ENCODE assay signal across 10 cellular contexts in the genomic region with DNA sequence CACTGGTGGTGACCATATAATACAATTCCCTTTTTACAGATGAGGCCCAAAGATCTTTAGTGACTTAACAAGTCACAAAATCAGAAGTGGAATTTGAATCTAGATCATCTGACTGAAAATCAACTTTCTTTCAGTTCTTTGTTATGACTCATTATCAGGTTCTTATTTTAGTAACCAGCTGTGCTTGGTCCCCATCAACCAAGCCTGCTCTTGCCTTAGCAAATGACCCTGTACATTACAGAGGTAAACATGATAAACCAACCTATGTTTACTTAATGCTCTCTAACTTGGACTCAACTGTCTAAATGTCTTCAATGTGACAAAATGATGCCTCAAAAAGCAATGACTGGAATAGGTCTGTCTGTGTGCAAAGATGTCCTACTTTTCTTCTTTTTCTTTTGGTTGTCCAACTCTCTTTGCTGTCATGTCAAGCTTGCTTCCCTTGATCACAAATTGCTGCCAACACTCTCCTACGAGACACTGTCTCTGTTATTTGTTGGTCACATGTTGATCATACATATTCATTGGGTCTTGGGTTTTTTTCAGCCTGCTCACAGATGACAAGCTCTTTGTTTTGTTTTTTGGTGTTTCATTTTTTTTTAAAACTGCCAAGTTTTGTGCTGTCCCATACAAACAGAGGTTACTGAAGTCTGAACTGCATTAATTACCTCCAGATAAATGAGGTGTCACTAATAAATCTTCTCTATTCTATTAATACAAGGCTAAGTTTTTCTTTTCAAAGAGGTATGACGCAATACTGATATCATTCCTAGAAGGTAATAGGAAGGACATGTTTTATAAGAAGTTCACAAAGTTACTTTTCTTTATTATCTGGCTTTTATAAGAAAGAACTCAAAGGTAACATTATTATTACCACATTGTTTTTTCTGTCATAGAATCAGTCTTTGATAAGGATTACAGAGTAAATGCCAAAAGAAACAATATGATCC.
A peak's percentile ranks its signal among the peaks of the same experiment; 100 is the strongest.
DNase-seq lines count a peak whose midpoint lies in the region; ATAC-seq, FAIRE-seq and TF ChIP-seq lines count a peak whose summit lies in the region.
"Had no signal": no experiment of that assay in that cellular context is flagged by ENCODE, and none has a peak within 500 bp of the region (broad histone marks: within the 10 kb centered on the region; RNA-seq: fewer than 3 reads in every experiment).

No MANE protein-coding gene starts in this region.

- no peaks in the 10 kb centered on the region for H3K27me3 ChIP-seq in dorsolateral prefrontal cortex

- TF ChIP-seq CTCF in GM13977 (IDR thresholded peaks at IDR 0.05; ENCODE audit: extremely low read depth, insufficient read depth, missing control alignments) (no peak), dorsolateral prefrontal cortex (IDR thresholded peaks at IDR 0.05 in 54 of 56, conservative IDR thresholded peaks at IDR 0.05 in 2 of 56; ENCODE audit: low read depth in 1 of 56, partially characterized antibody in 56 of 56) (peak in 3 of 56 donors; percentile 3 to 18 (median 16))

- FAIRE-seq in RCC 7860 (lab: Jason Lieb, UNC), result no peak
- no peak for FAIRE-seq in urothelium cell line (lab: Jason Lieb, UNC)

- H3K27ac ChIP-seq in dorsolateral prefrontal cortex, result peak overlapping the region; percentile 1 to 97 (median 89)

- DNase-seq in GM13977 (ENCODE audit: low spot score), result peak; percentile 36
- peak in 2 of 10 donors; percentile 36 to 38 for DNase-seq in dorsolateral prefrontal cortex
- DNase-seq in OCI-M1 (lab: John Stamatoyannopoulos, UW), result no peak
- no peak for DNase-seq in LoVo (ENCODE audit: low spot score)
- DNase-seq in RCC 7860 (ENCODE audit: low spot score), result no peak
- DNase-seq in urothelium cell line (ENCODE audit: low spot score), result no peak
- DNase-seq: activated CD8-positive, alpha-beta memory T cell treated with anti-CD3 and anti-CD28 coated beads for 24 hours; naive thymus-derived CD4-positive, alpha-beta T cell had no signal

- intact Hi-C loops in dorsolateral prefrontal cortex (cut with DNase I), result no loop called here

- peak overlapping the region in 2 of 59 donors; percentile 1 to 28 for H3K4me3 ChIP-seq in dorsolateral prefrontal cortex

- in situ Hi-C loops in GM13977 (cut with MboI; ENCODE audit: low pct_unique_long_range_greater_than_20kb, low sequenced_read_pairs, unreplicated experiment), result no loop called here

- ATAC-seq in GM19463 (IDR thresholded peaks at IDR 0.05; ENCODE audit: unreplicated experiment) (peak; percentile 95), HG03066 (IDR thresholded peaks at IDR 0.05; ENCODE audit: low read depth, unreplicated experiment) (peak; percentile 94)
- ATAC-seq: naive thymus-derived CD4-positive, alpha-beta T cell had no signal
